Comparison of ENCODE assay signal across 9 cellular contexts in the genomic region with DNA sequence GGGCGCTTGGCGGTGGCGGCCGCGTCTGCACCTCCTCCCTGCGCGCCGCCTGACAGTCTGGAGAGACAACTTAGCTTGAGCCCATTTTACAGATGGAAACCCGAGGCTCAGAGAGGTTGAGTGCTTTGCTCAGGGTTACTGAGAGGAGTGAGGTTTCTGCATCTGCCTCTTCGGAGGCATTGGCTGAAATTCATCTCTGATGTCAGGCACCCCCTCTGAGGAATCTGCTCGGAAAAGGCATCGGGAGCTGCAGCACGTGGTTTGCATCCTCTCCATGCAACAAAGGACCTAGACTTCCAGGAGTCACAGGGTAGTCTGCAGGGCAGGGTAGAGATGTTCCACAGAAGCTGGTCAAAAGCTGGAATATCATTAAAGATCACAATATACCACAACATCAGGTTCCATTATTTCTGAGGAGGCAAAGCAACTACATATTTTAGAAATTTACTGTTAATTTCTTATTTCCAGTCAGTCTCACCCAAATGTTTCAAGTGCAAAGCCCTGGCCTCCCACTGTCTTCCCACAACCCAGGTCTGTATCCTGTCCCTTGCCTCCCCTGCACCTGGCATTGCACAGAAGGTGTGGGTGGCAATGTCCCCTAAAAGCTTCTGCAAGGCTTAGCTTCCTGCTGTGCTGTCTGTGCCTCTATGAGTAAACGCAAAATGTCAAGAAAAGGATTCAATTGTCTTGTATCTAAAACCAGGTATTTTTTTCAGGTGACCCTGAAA. TPM values are rescaled to one million over a fixed set of nuclear protein-coding genes. Genes with fewer than 3 reads are reported as not detected.
DNase-seq lines count a peak whose midpoint lies in the region; TF ChIP-seq lines count a peak whose summit lies in the region.
"Had no signal": no experiment of that assay in that cellular context is flagged by ENCODE, and none has a peak within 500 bp of the region (broad histone marks: within the 10 kb centered on the region; RNA-seq: fewer than 3 reads in every experiment).

No MANE protein-coding gene starts in this region.

- H2AFZ ChIP-seq in H9 (ENCODE audit: low read length) = no peak overlapping the region

- DNase-seq in H9 (no peak), WERI-Rb-1 (peak; percentile 9), fibroblast of villous mesenchyme (ENCODE audit: low read depth) (no peak), skeletal muscle cell (ENCODE audit: low read depth) (no peak), GM20000 (ENCODE audit: low spot score) (no peak), DMS153 (lab: John Stamatoyannopoulos, UW) (no peak), KG1 (lab: John Stamatoyannopoulos, UW) (no peak), GOT3 (lab: John Stamatoyannopoulos, UW) (no peak)

- H4K20me1 ChIP-seq in H9 (ENCODE audit: control insufficient read depth, insufficient read depth, insufficient read length) = no peaks in the 10 kb centered on the region

- H3K4ac ChIP-seq in H9 (ENCODE audit: low read depth, low read length) = no peak overlapping the region

- peak overlapping the region; percentile 72 to 87 for H3K4me3 Mint-ChIP-seq in H9

- no peak overlapping the region for H2BK12ac ChIP-seq in H9 (ENCODE audit: insufficient read length, low read depth, low read length)

- no peak overlapping the region for H4K91ac ChIP-seq in H9 (ENCODE audit: insufficient read length, low read depth, low read length)

- TF ChIP-seq CTCF in H9 (conservative IDR thresholded peaks at IDR 0.05) (no peak), WERI-Rb-1 (IDR thresholded peaks at IDR 0.05; ENCODE audit: low read depth, low read length) (no peak), fibroblast of villous mesenchyme (IDR thresholded peaks at IDR 0.05; ENCODE audit: insufficient read depth, low read depth, low read length) (no peak), GM20000 (IDR thresholded peaks at IDR 0.05; ENCODE audit: extremely low read depth, missing control alignments) (no peak)

- H2BK15ac ChIP-seq in H9 (ENCODE audit: low read depth, low read length) = no peak overlapping the region

- H3K4me3 ChIP-seq in WERI-Rb-1 (ENCODE audit: low read depth, low read length) = peak overlapping the region; percentile 55
- H3K4me3 ChIP-seq in fibroblast of villous mesenchyme (ENCODE audit: low read depth, low read length) = peak overlapping the region; percentile 59
- H3K4me3 ChIP-seq in skeletal muscle cell (ENCODE audit: low read depth, low read length) = peak overlapping the region; percentile 25

- H3K79me2 ChIP-seq in H9 (ENCODE audit: insufficient read depth, low read length) = no peaks in the 10 kb centered on the region

- no peak overlapping the region for H3K18ac ChIP-seq in H9 (ENCODE audit: insufficient read length, low read depth, low read length)

- no peak overlapping the region for H3T11ph ChIP-seq in H9 (ENCODE audit: low read length)

- peaks cover 23 to 25% of the 10 kb centered on the region in 2 experiments for H3K4me1 Mint-ChIP-seq in H9

- H3K9me3 Mint-ChIP-seq in H9 = no peaks in the 10 kb centered on the region

- peaks cover 63% of the 10 kb centered on the region for H3K27me3 Mint-ChIP-seq in H9 (ENCODE audit: low read depth)

- H3K27ac Mint-ChIP-seq in H9 = no peak overlapping the region

- peaks cover 2% of the 10 kb centered on the region for H3K23me2 ChIP-seq in H9 (ENCODE audit: insufficient read length, low read depth, low read length, poor library complexity, severe bottlenecking)

- no peak overlapping the region for H2BK120ac ChIP-seq in H9 (ENCODE audit: low read depth, low read length, poor library complexity, severe bottlenecking)

- no peak overlapping the region for H3K56ac ChIP-seq in H9 (ENCODE audit: insufficient read length, low read depth, low read length)

- no peaks in the 10 kb centered on the region for H3K36me3 ChIP-seq in WERI-Rb-1

- no peak overlapping the region for H4K8ac ChIP-seq in H9 (replicated peaks; ENCODE audit: insufficient read length, low read depth, low read length)

- no peak overlapping the region for H2BK20ac ChIP-seq in H9 (ENCODE audit: low read depth, low read length, poor library complexity, severe bottlenecking)

- H3K27ac ChIP-seq in H9 (ENCODE audit: insufficient read length, low read depth, low read length) = no peak overlapping the region
- H3K27ac ChIP-seq in WERI-Rb-1 = peak overlapping the region; percentile 75; the same call in 1 of the 2 replicates

- H3K9me3 ChIP-seq in H9 (ENCODE audit: control insufficient read depth, low read depth, low read length) (no peaks in the 10 kb centered on the region), WERI-Rb-1 (ENCODE audit: severe bottlenecking) (no peaks in the 10 kb centered on the region)

- peak overlapping the region; percentile 75 for H3K4me2 ChIP-seq in H9 (ENCODE audit: insufficient read depth, insufficient read length, low read length)

- no peaks in the 10 kb centered on the region for H3K79me1 ChIP-seq in H9 (ENCODE audit: insufficient read depth, low read depth, low read length, poor library complexity, severe bottlenecking)

- no peak overlapping the region for H2AK5ac ChIP-seq in H9 (ENCODE audit: insufficient read length, low read length)

- H3K23ac ChIP-seq in H9 (ENCODE audit: insufficient read length, low read depth, low read length) = no peak overlapping the region

- H4K5ac ChIP-seq in H9 (ENCODE audit: insufficient read length, low read depth, low read length) = no peak overlapping the region

- H3K27me3 ChIP-seq in H9 (ENCODE audit: insufficient read depth, low read length) (peaks cover 11% of the 10 kb centered on the region; the same call in 1 of the 2 replicates), WERI-Rb-1 (ENCODE audit: insufficient read depth, low read depth, severe bottlenecking) (no peaks in the 10 kb centered on the region)

- no peaks in the 10 kb centered on the region for H3K36me3 Mint-ChIP-seq in H9 (ENCODE audit: insufficient read depth in 1 of 3, low read depth in 3 of 3)

- no peak overlapping the region for H3K9ac ChIP-seq in H9 (ENCODE audit: extremely low read depth, insufficient read length, low read length)

- H3K4me1 ChIP-seq in H9 (ENCODE audit: insufficient read depth, low read length) = no peaks in the 10 kb centered on the region

- no peak overlapping the region for H2BK5ac ChIP-seq in H9 (ENCODE audit: insufficient read length, low read length)

- H3K14ac ChIP-seq in H9 (ENCODE audit: insufficient read depth, low read length) = no peak overlapping the region

- no CpG with 5 or more reads among the region's 14 CpGs for WGBS in H9 (ENCODE audit: extremely low coverage, insufficient read length, low lambda C conversion rate)

RNA-seq across cellular contexts. Expression of a gene that starts 3.4 kb away (rescaled TPM):
- not detected in 2 replicates for total RNA-seq in H9 (2021)
- total RNA-seq in fibroblast of villous mesenchyme = not detected in 2 replicates
- total RNA-seq: myocyte had no signal
